In the genomic region with DNA sequence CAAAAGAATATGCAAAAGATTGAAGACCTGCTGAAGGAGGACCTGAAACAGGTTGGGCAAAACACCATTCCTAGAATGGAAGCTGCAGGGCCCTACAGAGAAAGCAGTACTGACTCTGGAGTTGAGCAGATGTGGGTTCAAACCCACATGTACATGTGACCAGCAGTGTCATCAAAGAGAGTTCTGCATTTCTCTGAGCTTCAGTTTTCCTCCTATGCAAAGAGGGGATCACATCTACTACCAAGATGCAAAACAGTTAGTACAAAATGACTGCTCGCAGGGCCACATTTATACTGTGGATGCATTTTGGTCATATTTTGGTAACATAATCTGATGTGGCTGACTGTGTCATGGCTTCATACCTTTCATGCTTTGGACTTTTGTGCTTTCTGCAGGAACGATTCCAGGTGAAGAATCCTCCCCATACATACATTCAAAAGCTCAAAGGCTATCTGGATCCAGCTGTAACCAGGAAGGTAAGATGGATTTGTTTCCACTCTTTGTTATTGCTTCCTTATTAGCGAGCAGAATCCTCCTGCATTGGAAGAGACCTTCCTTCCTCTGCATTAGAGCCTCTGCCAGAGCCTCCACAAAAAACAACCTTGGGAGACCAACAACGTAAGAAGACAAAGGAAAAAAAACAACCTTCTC, we compare ENCODE assay signal across 1 cellular context.
TF ChIP-seq lines count a peak whose summit lies in the region.

No MANE protein-coding gene starts in this region.

TF ChIP-seq in K562, 482 proteins besides CTCF, POLR2A, EP300 and RAD21 (continued from another document):
- TF ChIP-seq, protein P1, sequence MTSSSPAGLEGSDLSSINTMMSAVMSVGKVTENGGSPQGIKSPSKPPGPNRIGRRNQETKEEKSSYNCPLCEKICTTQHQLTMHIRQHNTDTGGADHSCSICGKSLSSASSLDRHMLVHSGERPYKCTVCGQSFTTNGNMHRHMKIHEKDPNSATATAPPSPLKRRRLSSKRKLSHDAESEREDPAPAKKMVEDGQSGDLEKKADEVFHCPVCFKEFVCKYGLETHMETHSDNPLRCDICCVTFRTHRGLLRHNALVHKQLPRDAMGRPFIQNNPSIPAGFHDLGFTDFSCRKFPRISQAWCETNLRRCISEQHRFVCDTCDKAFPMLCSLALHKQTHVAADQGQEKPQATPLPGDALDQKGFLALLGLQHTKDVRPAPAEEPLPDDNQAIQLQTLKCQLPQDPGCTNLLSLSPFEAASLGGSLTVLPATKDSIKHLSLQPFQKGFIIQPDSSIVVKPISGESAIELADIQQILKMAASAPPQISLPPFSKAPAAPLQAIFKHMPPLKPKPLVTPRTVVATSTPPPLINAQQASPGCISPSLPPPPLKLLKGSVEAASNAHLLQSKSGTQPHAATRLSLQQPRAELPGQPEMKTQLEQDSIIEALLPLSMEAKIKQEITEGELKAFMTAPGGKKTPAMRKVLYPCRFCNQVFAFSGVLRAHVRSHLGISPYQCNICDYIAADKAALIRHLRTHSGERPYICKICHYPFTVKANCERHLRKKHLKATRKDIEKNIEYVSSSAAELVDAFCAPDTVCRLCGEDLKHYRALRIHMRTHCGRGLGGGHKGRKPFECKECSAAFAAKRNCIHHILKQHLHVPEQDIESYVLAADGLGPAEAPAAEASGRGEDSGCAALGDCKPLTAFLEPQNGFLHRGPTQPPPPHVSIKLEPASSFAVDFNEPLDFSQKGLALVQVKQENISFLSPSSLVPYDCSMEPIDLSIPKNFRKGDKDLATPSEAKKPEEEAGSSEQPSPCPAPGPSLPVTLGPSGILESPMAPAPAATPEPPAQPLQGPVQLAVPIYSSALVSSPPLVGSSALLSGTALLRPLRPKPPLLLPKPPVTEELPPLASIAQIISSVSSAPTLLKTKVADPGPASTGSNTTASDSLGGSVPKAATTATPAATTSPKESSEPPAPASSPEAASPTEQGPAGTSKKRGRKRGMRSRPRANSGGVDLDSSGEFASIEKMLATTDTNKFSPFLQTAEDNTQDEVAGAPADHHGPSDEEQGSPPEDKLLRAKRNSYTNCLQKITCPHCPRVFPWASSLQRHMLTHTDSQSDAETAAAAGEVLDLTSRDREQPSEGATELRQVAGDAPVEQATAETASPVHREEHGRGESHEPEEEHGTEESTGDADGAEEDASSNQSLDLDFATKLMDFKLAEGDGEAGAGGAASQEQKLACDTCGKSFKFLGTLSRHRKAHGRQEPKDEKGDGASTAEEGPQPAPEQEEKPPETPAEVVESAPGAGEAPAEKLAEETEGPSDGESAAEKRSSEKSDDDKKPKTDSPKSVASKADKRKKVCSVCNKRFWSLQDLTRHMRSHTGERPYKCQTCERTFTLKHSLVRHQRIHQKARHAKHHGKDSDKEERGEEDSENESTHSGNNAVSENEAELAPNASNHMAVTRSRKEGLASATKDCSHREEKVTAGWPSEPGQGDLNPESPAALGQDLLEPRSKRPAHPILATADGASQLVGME (CRISPR knock-in tag; IDR thresholded peaks at IDR 0.05), result no peak
- TF ChIP-seq PCBP1 (IDR thresholded peaks at IDR 0.05; ENCODE audit: low read depth, low read length, poor library complexity, severe bottlenecking), result no peak
- TF ChIP-seq, protein P2, sequence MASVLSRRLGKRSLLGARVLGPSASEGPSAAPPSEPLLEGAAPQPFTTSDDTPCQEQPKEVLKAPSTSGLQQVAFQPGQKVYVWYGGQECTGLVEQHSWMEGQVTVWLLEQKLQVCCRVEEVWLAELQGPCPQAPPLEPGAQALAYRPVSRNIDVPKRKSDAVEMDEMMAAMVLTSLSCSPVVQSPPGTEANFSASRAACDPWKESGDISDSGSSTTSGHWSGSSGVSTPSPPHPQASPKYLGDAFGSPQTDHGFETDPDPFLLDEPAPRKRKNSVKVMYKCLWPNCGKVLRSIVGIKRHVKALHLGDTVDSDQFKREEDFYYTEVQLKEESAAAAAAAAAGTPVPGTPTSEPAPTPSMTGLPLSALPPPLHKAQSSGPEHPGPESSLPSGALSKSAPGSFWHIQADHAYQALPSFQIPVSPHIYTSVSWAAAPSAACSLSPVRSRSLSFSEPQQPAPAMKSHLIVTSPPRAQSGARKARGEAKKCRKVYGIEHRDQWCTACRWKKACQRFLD (CRISPR knock-in tag; IDR thresholded peaks at IDR 0.05), result no peak
- TF ChIP-seq PTRF (tag; IDR thresholded peaks at IDR 0.05), result no peak
- TF ChIP-seq CTBP1 (IDR thresholded peaks at IDR 0.05; ENCODE audit: borderline replicate concordance), result no peak
- no peak for TF ChIP-seq FOXJ2 (tag; IDR thresholded peaks at IDR 0.05)
- no peak for TF ChIP-seq RBM25 (IDR thresholded peaks at IDR 0.05; ENCODE audit: low read depth, low read length, severe bottlenecking)
TF ChIP-seq in K562: peak in this region for 0.
